ENCODE assay signal across 1 cellular context in the genomic region with DNA sequence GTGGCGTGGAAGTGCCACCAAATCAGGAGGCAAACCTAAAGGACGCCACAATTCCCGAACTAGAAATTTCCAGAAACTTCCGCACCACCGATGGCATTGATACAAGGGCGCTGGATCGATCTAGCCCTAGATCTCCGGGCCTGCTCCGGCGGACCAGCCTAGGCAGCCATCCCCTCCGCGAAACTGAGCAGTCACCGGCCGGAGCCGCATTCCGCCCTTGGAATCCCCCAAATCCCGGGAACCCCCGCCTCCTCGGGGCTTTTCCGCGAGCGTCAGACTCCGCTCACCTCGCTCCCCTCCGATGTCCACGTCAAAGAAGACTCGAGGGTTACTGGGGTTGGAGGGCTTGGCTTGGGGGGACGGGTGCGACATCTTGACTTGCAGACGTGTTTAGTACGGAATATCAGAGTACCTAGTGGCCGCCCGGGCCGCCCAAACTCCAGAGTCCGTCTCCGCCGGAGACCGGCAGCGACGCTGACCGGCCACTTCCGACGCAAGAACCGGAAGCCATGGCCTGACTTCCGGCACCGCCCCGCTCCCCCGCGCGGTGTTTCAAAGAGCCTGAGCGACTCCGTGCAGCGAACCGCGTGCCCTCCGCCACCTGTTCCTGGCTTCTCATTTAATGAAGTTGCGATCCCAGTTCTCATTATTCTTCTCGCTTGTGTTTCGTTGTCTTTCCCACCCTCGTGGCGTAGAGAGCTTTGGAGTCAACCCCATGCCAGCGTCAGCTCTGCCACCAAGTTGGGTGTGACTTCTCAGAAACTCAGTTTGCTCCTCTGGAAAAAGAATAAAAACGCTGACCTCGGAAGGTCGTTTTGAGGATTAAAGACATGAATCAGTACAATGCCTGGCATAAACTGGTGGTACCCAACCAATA.
A peak's percentile ranks its signal among the peaks of the same experiment; 100 is the strongest.
TF ChIP-seq lines count a peak whose summit lies in the region.

TSS of gene PPID (minus strand) at position 480 of the 877 bp plus-strand sequence. CDS start at position 372, 108 bp downstream.

TF ChIP-seq in HEK293, 187 proteins besides CTCF, POLR2A, EP300 and RAD21 (continued from another document):
- TF ChIP-seq GLIS1 (tag by site-specific recombination; IDR thresholded peaks at IDR 0.05) (peak; percentile 67), RBAK (tag by site-specific recombination; IDR thresholded peaks at IDR 0.05) (no peak), ZNF768 (tag by site-specific recombination; IDR thresholded peaks at IDR 0.05) (no peak), ZBTB20 (tag by site-specific recombination; IDR thresholded peaks at IDR 0.05) (peak; percentile 70; the same call in 1 of the 2 replicates), TRIM28 (IDR thresholded peaks at IDR 0.05; ENCODE audit: borderline replicate concordance, low read length) (peak; percentile 58; the same call in 1 of the 2 replicates), ZNF561 (tag by site-specific recombination; IDR thresholded peaks at IDR 0.05; ENCODE audit: borderline replicate concordance) (0 out of 2 replicates have a peak, but pooled peaks have one; percentile 79), ZNF701 (tag by site-specific recombination; IDR thresholded peaks at IDR 0.05) (no peak), HOXA7 (CRISPR knock-in tag; IDR thresholded peaks at IDR 0.05; ENCODE audit: borderline replicate concordance) (no peak), ZNF362 (tag by site-specific recombination; IDR thresholded peaks at IDR 0.05) (no peak), PBX3 (CRISPR knock-in tag; IDR thresholded peaks at IDR 0.05) (no peak), ZNF692 (tag by site-specific recombination; IDR thresholded peaks at IDR 0.05) (peak; percentile 33), ZNF169 (tag by site-specific recombination; IDR thresholded peaks at IDR 0.05) (no peak), ZNF266 (tag by site-specific recombination; IDR thresholded peaks at IDR 0.05; ENCODE audit: low read depth) (no peak), ZBTB7A (tag by site-specific recombination; IDR thresholded peaks at IDR 0.05; ENCODE audit: low read depth) (no peak), ZBTB49 (tag by site-specific recombination; IDR thresholded peaks at IDR 0.05; ENCODE audit: low read depth) (no peak), ZNF549 (tag by site-specific recombination; IDR thresholded peaks at IDR 0.05) (no peak), BCL11A (tag by site-specific recombination; IDR thresholded peaks at IDR 0.05; ENCODE audit: low read depth) (no peak)
- TF ChIP-seq, protein P1, sequence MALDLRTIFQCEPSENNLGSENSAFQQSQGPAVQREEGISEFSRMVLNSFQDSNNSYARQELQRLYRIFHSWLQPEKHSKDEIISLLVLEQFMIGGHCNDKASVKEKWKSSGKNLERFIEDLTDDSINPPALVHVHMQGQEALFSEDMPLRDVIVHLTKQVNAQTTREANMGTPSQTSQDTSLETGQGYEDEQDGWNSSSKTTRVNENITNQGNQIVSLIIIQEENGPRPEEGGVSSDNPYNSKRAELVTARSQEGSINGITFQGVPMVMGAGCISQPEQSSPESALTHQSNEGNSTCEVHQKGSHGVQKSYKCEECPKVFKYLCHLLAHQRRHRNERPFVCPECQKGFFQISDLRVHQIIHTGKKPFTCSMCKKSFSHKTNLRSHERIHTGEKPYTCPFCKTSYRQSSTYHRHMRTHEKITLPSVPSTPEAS (tag by site-specific recombination; IDR thresholded peaks at IDR 0.05): no peak; the same call in 1 of the 2 replicates
- TF ChIP-seq, protein P2, sequence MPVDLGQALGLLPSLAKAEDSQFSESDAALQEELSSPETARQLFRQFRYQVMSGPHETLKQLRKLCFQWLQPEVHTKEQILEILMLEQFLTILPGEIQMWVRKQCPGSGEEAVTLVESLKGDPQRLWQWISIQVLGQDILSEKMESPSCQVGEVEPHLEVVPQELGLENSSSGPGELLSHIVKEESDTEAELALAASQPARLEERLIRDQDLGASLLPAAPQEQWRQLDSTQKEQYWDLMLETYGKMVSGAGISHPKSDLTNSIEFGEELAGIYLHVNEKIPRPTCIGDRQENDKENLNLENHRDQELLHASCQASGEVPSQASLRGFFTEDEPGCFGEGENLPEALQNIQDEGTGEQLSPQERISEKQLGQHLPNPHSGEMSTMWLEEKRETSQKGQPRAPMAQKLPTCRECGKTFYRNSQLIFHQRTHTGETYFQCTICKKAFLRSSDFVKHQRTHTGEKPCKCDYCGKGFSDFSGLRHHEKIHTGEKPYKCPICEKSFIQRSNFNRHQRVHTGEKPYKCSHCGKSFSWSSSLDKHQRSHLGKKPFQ (tag by site-specific recombination; IDR thresholded peaks at IDR 0.05): no peak
